In the genomic region with DNA sequence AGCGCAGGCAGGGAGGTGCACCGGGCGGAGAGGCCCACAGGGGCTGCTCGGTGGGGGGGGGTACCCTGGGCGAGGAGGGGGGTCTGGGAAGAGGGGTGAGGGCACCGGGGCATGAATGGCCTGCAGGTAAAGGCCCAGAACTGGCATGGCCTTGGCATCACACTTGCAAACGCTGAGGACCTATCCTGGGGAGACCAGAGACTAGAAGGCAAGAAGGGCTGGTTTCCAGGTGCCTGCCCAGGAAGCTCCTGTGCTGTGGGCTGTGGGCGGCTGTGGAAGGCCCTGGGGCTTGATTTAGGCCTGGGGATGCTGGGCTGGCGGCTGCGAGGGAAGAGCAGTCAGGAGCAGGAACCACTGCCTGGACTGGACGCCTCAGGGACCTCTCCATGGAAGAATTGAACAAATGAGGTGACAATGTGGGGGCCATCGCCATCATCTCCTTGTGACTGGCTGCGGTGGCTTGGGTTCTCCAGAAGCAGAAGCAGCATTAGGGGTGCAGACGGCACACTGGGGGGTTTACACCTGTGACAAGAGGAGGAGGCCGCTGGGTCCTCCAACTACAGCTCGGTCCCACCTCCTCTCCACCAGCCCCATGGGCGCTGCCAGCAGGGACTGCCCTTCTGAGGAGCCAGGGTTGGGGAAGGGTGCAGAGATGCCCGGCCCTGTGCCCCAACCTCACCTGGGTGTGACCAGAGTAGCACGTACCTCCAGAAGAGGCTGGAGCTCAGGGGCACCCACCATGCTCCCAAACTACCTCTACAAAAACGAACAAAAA, we compare ENCODE assay signal across 14 cellular contexts.
"Had no signal": no experiment of that assay in that cellular context is flagged by ENCODE, and none has a peak within 500 bp of the region (broad histone marks: within the 10 kb centered on the region; RNA-seq: fewer than 3 reads in every experiment).

No MANE protein-coding gene starts in this region.

- DNase-seq: activated CD4-positive, alpha-beta memory T cell treated with anti-CD3 and anti-CD28 coated beads, Interleukin-2, amount 10 ng/mL, durations not matched to agents 7 days and 5 days; activated CD4-positive, alpha-beta T cell treated with anti-CD3 and anti-CD28 coated beads for 4 hours; activated effector memory CD4-positive, alpha-beta T cell treated with Interleukin-2 at 50 U/mL for 16 hours; activated T-cell treated with anti-CD3 and anti-CD28 coated beads, Interleukin-2, amount 50 U/mL, for 4 hours; esophagus squamous epithelium; occipital lobe; thyroid gland had no signal

- H3K27ac ChIP-seq: cardiac muscle cell, esophagus squamous epithelium, hepatocyte, left ventricle myocardium inferior, thyroid gland had no signal

- H2AFZ ChIP-seq: hepatocyte had no signal

- H3K79me2 ChIP-seq: hepatocyte had no signal

- H3K27ac Mint-ChIP-seq: activated CD4-positive, alpha-beta memory T cell treated with anti-CD3 and anti-CD28 coated beads, Interleukin-2, amount 10 ng/mL, durations not matched to agents 7 days and 5 days; activated naive CD4-positive, alpha-beta T cell treated with anti-CD3 and anti-CD28 coated beads, Interleukin-2, amount 50 U/mL, for 24 hours; progenitor cell of endocrine pancreas; T-helper 1 cell treated with Interleukin-12 subunit alpha and Interleukin-12 subunit beta and Interleukin-4 antibody, amounts not matched to agents 30 μg/mL and 1 μg/mL, for 36 hours had no signal

- H3K9me3 ChIP-seq: thyroid gland had no signal

- H3K4me2 ChIP-seq: hepatocyte had no signal

- H3K36me3 ChIP-seq: cardiac muscle cell, esophagus squamous epithelium, left ventricle myocardium inferior, thyroid gland had no signal

- H3K27me3 ChIP-seq: cardiac muscle cell, esophagus squamous epithelium, hepatocyte, thyroid gland had no signal

- ATAC-seq: activated T-cell treated with anti-CD3 and anti-CD28 coated beads, Interleukin-2, amount 50 U/mL, for 4 hours had no signal

- H3K4me1 ChIP-seq: thyroid gland had no signal

- H3K27me3 Mint-ChIP-seq: activated naive CD4-positive, alpha-beta T cell treated with anti-CD3 and anti-CD28 coated beads, Interleukin-2, amount 50 U/mL, for 24 hours; progenitor cell of endocrine pancreas had no signal

- H3K4me1 Mint-ChIP-seq: activated CD4-positive, alpha-beta memory T cell treated with anti-CD3 and anti-CD28 coated beads, Interleukin-2, amount 10 ng/mL, durations not matched to agents 7 days and 5 days; activated naive CD4-positive, alpha-beta T cell treated with anti-CD3 and anti-CD28 coated beads, Interleukin-2, amount 50 U/mL, for 24 hours had no signal

- H3K4me3 Mint-ChIP-seq: activated CD4-positive, alpha-beta memory T cell treated with anti-CD3 and anti-CD28 coated beads, Interleukin-2, amount 10 ng/mL, durations not matched to agents 7 days and 5 days; activated naive CD4-positive, alpha-beta T cell treated with anti-CD3 and anti-CD28 coated beads, Interleukin-2, amount 50 U/mL, for 24 hours; activated T-cell treated with anti-CD3 and anti-CD28 coated beads, Interleukin-2, amount 50 U/mL, for 4 hours; nephron; T-helper 1 cell treated with Interleukin-12 subunit alpha and Interleukin-12 subunit beta and Interleukin-4 antibody, amounts not matched to agents 30 μg/mL and 1 μg/mL, for 36 hours had no signal

- H3K4me3 ChIP-seq: cardiac muscle cell, esophagus squamous epithelium, hepatocyte, left ventricle myocardium inferior, thyroid gland had no signal
